18 cellular contexts compared by ENCODE assay signal in genomic region chr9:132837501-132838268, GRCh38. TPM values are rescaled to one million over a fixed set of nuclear protein-coding genes. Genes with fewer than 3 reads are reported as not detected.
DNase-seq lines count a peak whose midpoint lies in the region; ATAC-seq and TF ChIP-seq lines count a peak whose summit lies in the region.
"Had no signal": no experiment of that assay in that cellular context is flagged by ENCODE, and none has a peak within 500 bp of the region (broad histone marks: within the 10 kb centered on the region; RNA-seq: fewer than 3 reads in every experiment).

No MANE protein-coding gene starts in this region.

- H3K4me1 ChIP-seq in HEK293 (ENCODE audit: control insufficient read depth, insufficient read depth, low read length) (no peaks in the 10 kb centered on the region), neuronal stem cell (ENCODE audit: control insufficient read depth in 2 of 2, insufficient read depth in 1 of 2, low read depth in 1 of 2, low read length in 2 of 2) (peaks cover 11 to 15% of the 10 kb centered on the region in 2 donors), transverse colon (no peaks in the 10 kb centered on the region)
- H3K4me1 ChIP-seq: Caco-2 had no signal

- peaks cover 3% of the 10 kb centered on the region for H3K4me1 Mint-ChIP-seq in chondrocyte (ENCODE audit: low read depth)
- H3K4me1 Mint-ChIP-seq in activated naive CD4-positive, alpha-beta T cell treated with anti-CD3 and anti-CD28 coated beads for 36 hours (ENCODE audit: low read depth): no peaks in the 10 kb centered on the region
- H3K4me1 Mint-ChIP-seq: CD14-positive monocyte had no signal

- H3K4me3 ChIP-seq in HEK293 (ENCODE audit: low read depth, low read length): no peak overlapping the region
- H3K4me3 ChIP-seq in neuronal stem cell (ENCODE audit: low read length in 2 of 2): no peak overlapping the region
- no peak overlapping the region for H3K4me3 ChIP-seq in transverse colon

- in situ Hi-C loops in transverse colon (cut with MboI; ENCODE audit: low pct_ligation_motif_present in 1 of 4, low pct_unique_long_range_greater_than_20kb in 1 of 4, low sequenced_read_pairs in 3 of 4): no loop called here

- H2AK5ac ChIP-seq in neuronal stem cell (ENCODE audit: low read depth, low read length): peak overlapping the region; percentile 21

- no peak overlapping the region for H3K4me2 ChIP-seq in neuronal stem cell (ENCODE audit: insufficient read depth, low read length, poor library complexity, severe bottlenecking)

- H3K27me3 ChIP-seq in neuronal stem cell (ENCODE audit: control insufficient read depth in 3 of 3, insufficient read depth in 3 of 3, low read depth in 1 of 3, low read length in 3 of 3) (peaks cover 0 to 7% (median 0%) of the 10 kb centered on the region in 3 experiments), transverse colon (no peaks in the 10 kb centered on the region)

- H2BK5ac ChIP-seq in neuronal stem cell (ENCODE audit: low read length): no peak overlapping the region

- H3K27me3 Mint-ChIP-seq in chondrocyte (ENCODE audit: low read depth): peaks cover 9% of the 10 kb centered on the region
- no peaks in the 10 kb centered on the region for H3K27me3 Mint-ChIP-seq in activated naive CD4-positive, alpha-beta T cell treated with anti-CD3 and anti-CD28 coated beads for 36 hours (ENCODE audit: low read depth)

- H2BK120ac ChIP-seq in neuronal stem cell (ENCODE audit: low read depth, low read length): no peak overlapping the region

- H4K91ac ChIP-seq in neuronal stem cell (ENCODE audit: low read depth, low read length, poor library complexity): no peak overlapping the region

- no peak overlapping the region for H2BK15ac ChIP-seq in neuronal stem cell (ENCODE audit: low read length)

- H3K4ac ChIP-seq in neuronal stem cell (ENCODE audit: low read length): no peak overlapping the region

- no peak for ATAC-seq in HG03095 (IDR thresholded peaks at IDR 0.05; ENCODE audit: unreplicated experiment)
- ATAC-seq: CD8-positive, alpha-beta T cell had no signal

- no peak overlapping the region for H3K18ac ChIP-seq in neuronal stem cell (ENCODE audit: low read length)

- intact Hi-C loops in activated naive CD4-positive, alpha-beta T cell treated with anti-CD3 and anti-CD28 coated beads for 36 hours (cut with micrococcal nuclease): no loop called here
- intact Hi-C loops in transverse colon (cut with DNase I; ENCODE audit: low total_unique reads): no loop called here

- peak overlapping the region; percentile 31 for H2BK12ac ChIP-seq in neuronal stem cell (ENCODE audit: low read length)

- H3K36me3 ChIP-seq in HEK293 (ENCODE audit: control insufficient read depth in 2 of 2, insufficient read depth in 1 of 2, low read length in 2 of 2) (no peaks in the 10 kb centered on the region), neuronal stem cell (replicated peaks in 1 of 2; ENCODE audit: control insufficient read depth in 2 of 2, insufficient read depth in 2 of 2, low read length in 2 of 2) (no peaks in the 10 kb centered on the region), transverse colon (no peaks in the 10 kb centered on the region)

- peak; percentile 2 for DNase-seq in NOMO-1 treated with DMSO at 0.1 percent for 48 hours (lab: John Stamatoyannopoulos, UW; ENCODE audit: unreplicated experiment)
- DNase-seq in NOMO-1 (lab: John Stamatoyannopoulos, UW; ENCODE audit: unreplicated experiment in 2 of 2): no peak
- DNase-seq in chondrocyte (ENCODE audit: low spot score): peak; percentile 42
- no peak for DNase-seq in neuronal stem cell (ENCODE audit: low spot score)
- DNase-seq in activated naive CD4-positive, alpha-beta T cell treated with anti-CD3 and anti-CD28 coated beads for 36 hours: no peak
- no peak for DNase-seq in transverse colon
- DNase-seq: CD8-positive, alpha-beta T cell; DND-41; GF-D8; GOT3; H9 had no signal

- no peaks in the 10 kb centered on the region for H3K9me3 Mint-ChIP-seq in chondrocyte (ENCODE audit: low read depth)
- no peaks in the 10 kb centered on the region for H3K9me3 Mint-ChIP-seq in activated naive CD4-positive, alpha-beta T cell treated with anti-CD3 and anti-CD28 coated beads for 36 hours
- H3K9me3 Mint-ChIP-seq: CD8-positive, alpha-beta T cell; H9 had no signal

- CTCF ChIA-PET in HEK293 (lab: Yijun Ruan, JAX): interaction anchor here (0.6 to 0.7 kb wide), 2 partner anchors 12 to 64 kb away, joined by 3 read pairs; no protein-coding TSS in a partner anchor
- CTCF ChIA-PET in activated naive CD4-positive, alpha-beta T cell treated with anti-CD3 and anti-CD28 coated beads for 36 hours (lab: Charles Lee): no interaction called here

- no peak overlapping the region for H4K8ac ChIP-seq in neuronal stem cell (ENCODE audit: low read depth, low read length)

- no peak overlapping the region for H2AFZ ChIP-seq in neuronal stem cell (ENCODE audit: low read length)

- no peak for TF ChIP-seq POLR2A in transverse colon (IDR thresholded peaks at IDR 0.05)

- no peak for TF ChIP-seq CTCF in HEK293 (tag by site-specific recombination; IDR thresholded peaks at IDR 0.05)
- TF ChIP-seq CTCF in chondrocyte (IDR thresholded peaks at IDR 0.05): no peak
- no peak for TF ChIP-seq CTCF in transverse colon (IDR thresholded peaks at IDR 0.05)

- H3K79me1 ChIP-seq in neuronal stem cell (ENCODE audit: low read depth, low read length): no peaks in the 10 kb centered on the region

- no peak overlapping the region for H3K27ac Mint-ChIP-seq in chondrocyte (ENCODE audit: unreplicated experiment)
- H3K27ac Mint-ChIP-seq in activated naive CD4-positive, alpha-beta T cell treated with anti-CD3 and anti-CD28 coated beads for 36 hours: no peak overlapping the region
- H3K27ac Mint-ChIP-seq: CD14-positive monocyte; CD8-positive, alpha-beta T cell; H9 had no signal

- no peak overlapping the region for H3K14ac ChIP-seq in neuronal stem cell (ENCODE audit: low read length)

- POLR2A ChIA-PET in HEK293 (lab: Yijun Ruan, JAX): no interaction called here

- no peak for TF ChIP-seq EP300 in transverse colon (IDR thresholded peaks at IDR 0.05; ENCODE audit: low read depth)

- H3K9me3 ChIP-seq in HEK293 (ENCODE audit: control insufficient read depth, insufficient read depth, low read depth, low read length) (no peaks in the 10 kb centered on the region), neuronal stem cell (replicated peaks in 1 of 2; ENCODE audit: control insufficient read depth in 2 of 2, insufficient read depth in 1 of 2, low read depth in 1 of 2, low read length in 2 of 2) (no peaks in the 10 kb centered on the region), transverse colon (no peaks in the 10 kb centered on the region)
- H3K9me3 ChIP-seq: Caco-2 had no signal

- no peak overlapping the region for H3K4me3 Mint-ChIP-seq in chondrocyte (ENCODE audit: unreplicated experiment)
- H3K4me3 Mint-ChIP-seq in activated naive CD4-positive, alpha-beta T cell treated with anti-CD3 and anti-CD28 coated beads for 36 hours: no peak overlapping the region
- H3K4me3 Mint-ChIP-seq: CD14-positive monocyte; CD8-positive, alpha-beta T cell; H9 had no signal

- H3K9ac ChIP-seq in neuronal stem cell (ENCODE audit: low read depth, low read length, poor library complexity): no peak overlapping the region

- H3K27ac ChIP-seq in HEK293 (ENCODE audit: extremely low read depth, low read depth, low read length): no peak overlapping the region
- H3K27ac ChIP-seq in neuronal stem cell (replicated peaks; ENCODE audit: low read length): no peak overlapping the region
- no peak overlapping the region for H3K27ac ChIP-seq in transverse colon
- H3K27ac ChIP-seq: 22Rv1 had no signal

- peaks cover 2% of the 10 kb centered on the region for H3K36me3 Mint-ChIP-seq in chondrocyte (ENCODE audit: low read depth)
- H3K36me3 Mint-ChIP-seq in activated naive CD4-positive, alpha-beta T cell treated with anti-CD3 and anti-CD28 coated beads for 36 hours (ENCODE audit: low read depth): no peaks in the 10 kb centered on the region
- H3K36me3 Mint-ChIP-seq: CD14-positive monocyte; CD8-positive, alpha-beta T cell had no signal

- no CpG with 5 or more reads among the region's 16 CpGs for WGBS in neuronal stem cell (ENCODE audit: extremely low coverage in 2 of 2, insufficient read length in 2 of 2, insufficient replicate concordance in 1 of 2), 2 donors
- 81 to 84% methylated on average over 7 to 16 of the region's 16 CpGs for WGBS in transverse colon (ENCODE audit: low coverage in 1 of 2), 2 donors

- peak overlapping the region; percentile 43 for H3K23ac ChIP-seq in neuronal stem cell (ENCODE audit: low read depth, low read length, poor library complexity)

TF ChIP-seq in HEK293, 187 proteins besides CTCF, POLR2A, EP300 and RAD21 (continues in another document):
- TF ChIP-seq, protein P1, sequence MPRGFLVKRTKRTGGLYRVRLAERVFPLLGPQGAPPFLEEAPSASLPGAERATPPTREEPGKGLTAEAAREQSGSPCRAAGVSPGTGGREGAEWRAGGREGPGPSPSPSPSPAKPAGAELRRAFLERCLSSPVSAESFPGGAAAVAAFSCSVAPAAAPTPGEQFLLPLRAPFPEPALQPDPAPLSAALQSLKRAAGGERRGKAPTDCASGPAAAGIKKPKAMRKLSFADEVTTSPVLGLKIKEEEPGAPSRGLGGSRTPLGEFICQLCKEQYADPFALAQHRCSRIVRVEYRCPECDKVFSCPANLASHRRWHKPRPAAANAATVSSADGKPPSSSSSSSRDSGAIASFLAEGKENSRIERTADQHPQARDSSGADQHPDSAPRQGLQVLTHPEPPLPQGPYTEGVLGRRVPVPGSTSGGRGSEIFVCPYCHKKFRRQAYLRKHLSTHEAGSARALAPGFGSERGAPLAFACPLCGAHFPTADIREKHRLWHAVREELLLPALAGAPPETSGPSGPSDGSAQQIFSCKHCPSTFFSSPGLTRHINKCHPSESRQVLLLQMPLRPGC (tag by site-specific recombination; IDR thresholded peaks at IDR 0.05): no peak
- TF ChIP-seq ZIC2 (tag by site-specific recombination; IDR thresholded peaks at IDR 0.05): peak; percentile 21; the same call in 1 of the 2 replicates

RNA-seq across cellular contexts. Expression of gene AK8, which starts 40.4 kb away (rescaled TPM):
- total RNA-seq in chondrocyte (0.22 to 1.5 TPM (median 0.33 TPM) in 3 replicates), transverse colon (1 to 10 TPM in 1 of 4 donors, under 1 TPM in 1, not detected in 2; 0.27 to 1.3 TPM)
- polyA plus RNA-seq in neuronal stem cell (2013, experiment 1 of 2): 1.4 TPM
- polyA plus RNA-seq in neuronal stem cell (2013, experiment 2 of 2): 0.91 TPM
- not detected for total RNA-seq in activated naive CD4-positive, alpha-beta T cell treated with anti-CD3 and anti-CD28 coated beads for 36 hours
- total RNA-seq: A673; CD8-positive, alpha-beta T cell; HT1080 had no signal

RNA-seq across cellular contexts. Expression of gene SPACA9, which starts 41.0 kb away (rescaled TPM):
- total RNA-seq in chondrocyte: 3.3 to 5.4 TPM (median 3.7 TPM) in 3 replicates
- polyA plus RNA-seq in neuronal stem cell (2013, experiment 1 of 2): 10.3 TPM
- polyA plus RNA-seq in neuronal stem cell (2013, experiment 2 of 2): 10.5 TPM
- 1 to 10 TPM; 2.5 to 2.9 TPM for total RNA-seq in activated naive CD4-positive, alpha-beta T cell treated with anti-CD3 and anti-CD28 coated beads for 36 hours
- total RNA-seq in transverse colon: 1 to 10 TPM in 3 of 4 donors, under 1 TPM in 1; 1.00 to 9.0 (median 1.7) TPM

Comparison
In these comparisons a context has a peak if more than half of its experiments do, and no peak if none do; other contexts are left out.
1. DNase-seq: peak in NOMO-1 treated with DMSO at 0.1 percent for 48 hours (single experiment) and chondrocyte (single experiment); none in NOMO-1 (0 of 2), neuronal stem cell (single experiment), activated naive CD4-positive, alpha-beta T cell treated with anti-CD3 and anti-CD28 coated beads for 36 hours (single experiment) and transverse colon (single experiment).